29 cellular contexts compared by ENCODE assay signal in the genomic region with DNA sequence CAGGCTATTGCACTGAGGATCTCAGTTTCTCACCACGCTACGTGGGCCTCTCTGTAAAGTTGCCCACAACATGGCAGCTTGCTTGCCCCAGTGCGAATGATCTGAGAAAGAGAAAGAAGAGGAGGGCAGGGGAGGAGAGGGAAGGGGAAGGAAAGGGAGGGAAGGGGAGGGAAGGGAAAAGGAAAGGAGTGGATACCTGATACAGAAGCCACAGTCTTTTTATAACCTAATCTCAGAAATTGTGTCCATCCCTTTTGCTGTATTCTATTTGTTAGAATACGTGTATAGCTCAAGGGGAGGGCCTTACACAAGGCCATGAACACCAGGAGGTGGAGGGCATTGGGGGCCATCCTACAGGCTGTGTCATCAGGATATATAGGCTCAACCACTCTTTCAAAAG.
"Had no signal": no experiment of that assay in that cellular context is flagged by ENCODE, and none has a peak within 500 bp of the region (broad histone marks: within the 10 kb centered on the region; RNA-seq: fewer than 3 reads in every experiment).

No MANE protein-coding gene starts in this region.

- ATAC-seq: naive thymus-derived CD8-positive, alpha-beta T cell; natural killer cell treated with Interleukin-12 subunit alpha and Interleukin-12 subunit beta and Interleukin-15 and Interleukin-18, amount 100 ng/mL, for 72 hours; psoas muscle; right cardiac atrium; sciatic nerve; upper lobe of right lung had no signal

- H3K27ac Mint-ChIP-seq: nephron progenitor cell; progenitor cell of endocrine pancreas; stimulated activated naive B cell treated with anti-CD40 and anti-IgM and Interleukin-4, amounts not matched to agents 10 μg/mL and 1 μg/mL and 100 μg/mL, for 72 hours; type B pancreatic cell had no signal

- H3K27me3 ChIP-seq: neutrophil, pancreas, spleen, suprapubic skin, testis, tibial artery, transverse colon, upper lobe of right lung, uterus had no signal

- H3K4me1 ChIP-seq: spleen, suprapubic skin, upper lobe of right lung, uterus had no signal

- DNase-seq: naive B cell; naive thymus-derived CD8-positive, alpha-beta T cell; nephron progenitor cell; nucleus accumbens; pancreas; psoas muscle; right cardiac atrium; spleen; stimulated activated CD4-positive, alpha-beta T cell treated with anti-CD3 and anti-CD28 coated beads, Interleukin-12 subunit alpha, Interleukin-12 subunit beta, amount 100 ng/mL, for 4 hours; stimulated activated CD4-positive, alpha-beta T cell treated with anti-CD3 and anti-CD28 coated beads, Interleukin-1b, Interleukin-23, amount 100 ng/mL, for 48 hours; stimulated activated CD4-positive, alpha-beta T cell treated with anti-CD3 and anti-CD28 coated beads, Interleukin-4, amount 100 ng/mL, for 1 hour; stimulated activated CD4-positive, alpha-beta T cell treated with anti-CD3 and anti-CD28 coated beads, Interleukin-4, amount 100 ng/mL, for 4 hours; stimulated activated CD8-positive, alpha-beta memory T cell treated with anti-CD3 and anti-CD28 coated beads, Interleukin-4, amount 100 ng/mL, for 48 hours; stimulated activated naive B cell treated with anti-CD40 and anti-IgM and Interleukin-4, amounts not matched to agents 10 μg/mL and 1 μg/mL and 100 μg/mL, for 72 hours; stimulated activated naive CD4-positive, alpha-beta T cell treated with Interleukin-2 at 50 U/mL for 16 hours; substantia nigra; testis; tibial artery; transverse colon; upper lobe of right lung; uterus had no signal

- H3K9me3 ChIP-seq: neutrophil, pancreas, psoas muscle, testis, tibial artery, transverse colon, upper lobe of right lung, uterus had no signal

- H3K4me2 ChIP-seq: smooth muscle cell had no signal

- H3K36me3 ChIP-seq: neutrophil, pancreas, spleen, suprapubic skin, tibial artery, transverse colon, upper lobe of right lung, uterus had no signal

- H3K27ac ChIP-seq: neutrophil, psoas muscle, skin epidermis, spleen, suprapubic skin, testis, upper lobe of right lung, uterus had no signal

- H3K4me3 ChIP-seq: pancreas, psoas muscle, skin epidermis, smooth muscle cell, spleen, suprapubic skin, testis, tibial artery, transverse colon, upper lobe of right lung, uterus had no signal
